9 cellular contexts compared by ENCODE assay signal in the genomic region with DNA sequence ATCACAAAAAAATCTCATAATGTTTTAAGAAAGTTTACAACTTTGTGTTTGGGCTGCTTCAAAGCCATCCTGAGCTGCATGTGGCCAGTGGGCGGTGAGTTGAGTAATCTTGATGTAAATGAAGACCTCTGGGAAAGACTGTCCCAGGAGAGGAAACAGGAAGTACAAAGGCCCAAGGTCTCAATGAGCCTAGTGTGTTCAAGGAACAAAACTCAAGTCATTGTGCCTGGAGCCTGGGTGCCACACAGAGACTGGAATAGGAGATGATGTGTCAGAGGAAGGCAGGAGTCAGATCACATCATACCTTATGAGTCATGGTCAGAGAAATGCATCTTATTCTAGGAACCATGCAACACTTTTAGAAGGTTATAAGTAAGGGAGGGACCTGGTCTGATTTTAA. TPM values are rescaled to one million over a fixed set of nuclear protein-coding genes. Genes with fewer than 3 reads are reported as not detected.
DNase-seq lines count a peak whose midpoint lies in the region; ATAC-seq and FAIRE-seq lines count a peak whose summit lies in the region.
"Had no signal": no experiment of that assay in that cellular context is flagged by ENCODE, and none has a peak within 500 bp of the region (broad histone marks: within the 10 kb centered on the region; RNA-seq: fewer than 3 reads in every experiment).

No MANE protein-coding gene starts in this region.

- intact Hi-C loops in Right ventricle myocardium superior (cut with DNase I) (no loop called here), Right ventricle myocardium inferior (cut with DNase I) (no loop called here)

- peak; percentile 91 for ATAC-seq in HG03442 (IDR thresholded peaks at IDR 0.05; ENCODE audit: unreplicated experiment)
- no peak for ATAC-seq in Right ventricle myocardium superior (ENCODE audit: poor library complexity)
- no peak for ATAC-seq in Right ventricle myocardium inferior

- DNase-seq in stimulated activated CD4-positive, alpha-beta T cell treated with anti-CD3 and anti-CD28 coated beads, Interleukin-15, amount 100 ng/mL, for 48 hours (ENCODE audit: low read depth in 2 of 2): peak; percentile 8 to 12
- no peak for DNase-seq in stimulated activated CD4-positive, alpha-beta T cell treated with anti-CD3 and anti-CD28 coated beads, Interleukin-12 subunit alpha, Interleukin-12 subunit beta, amount 100 ng/mL, for 4 hours
- DNase-seq in dedifferentiated amniotic fluid mesenchymal stem cell (ENCODE audit: extremely low spot score) (peak; percentile 66), urothelium cell line (ENCODE audit: low spot score) (peak; percentile 69), Right ventricle myocardium superior (no peak), activated gamma-delta T cell (lab: John Stamatoyannopoulos, UW) (no peak), Right ventricle myocardium inferior (ENCODE audit: missing footprints) (no peak)

- no peak for FAIRE-seq in urothelium cell line (lab: Jason Lieb, UNC)

RNA-seq across cellular contexts. Expression of a gene that starts 51.5 kb away (rescaled TPM):
- total RNA-seq in Right ventricle myocardium superior (2.0 TPM), Right ventricle myocardium inferior (1.2 TPM)
- total RNA-seq: SJSA1 had no signal

Comparison
In these comparisons a context has a peak if more than half of its experiments do, and no peak if none do; other contexts are left out.
1. DNase-seq: peak in stimulated activated CD4-positive, alpha-beta T cell treated with anti-CD3 and anti-CD28 coated beads, Interleukin-15, amount 100 ng/mL, for 48 hours (2 of 2), dedifferentiated amniotic fluid mesenchymal stem cell (single experiment) and urothelium cell line (single experiment); none in stimulated activated CD4-positive, alpha-beta T cell treated with anti-CD3 and anti-CD28 coated beads, Interleukin-12 subunit alpha, Interleukin-12 subunit beta, amount 100 ng/mL, for 4 hours (single experiment), Right ventricle myocardium superior (single experiment), activated gamma-delta T cell (single experiment) and Right ventricle myocardium inferior (single experiment).